In the genomic region with DNA sequence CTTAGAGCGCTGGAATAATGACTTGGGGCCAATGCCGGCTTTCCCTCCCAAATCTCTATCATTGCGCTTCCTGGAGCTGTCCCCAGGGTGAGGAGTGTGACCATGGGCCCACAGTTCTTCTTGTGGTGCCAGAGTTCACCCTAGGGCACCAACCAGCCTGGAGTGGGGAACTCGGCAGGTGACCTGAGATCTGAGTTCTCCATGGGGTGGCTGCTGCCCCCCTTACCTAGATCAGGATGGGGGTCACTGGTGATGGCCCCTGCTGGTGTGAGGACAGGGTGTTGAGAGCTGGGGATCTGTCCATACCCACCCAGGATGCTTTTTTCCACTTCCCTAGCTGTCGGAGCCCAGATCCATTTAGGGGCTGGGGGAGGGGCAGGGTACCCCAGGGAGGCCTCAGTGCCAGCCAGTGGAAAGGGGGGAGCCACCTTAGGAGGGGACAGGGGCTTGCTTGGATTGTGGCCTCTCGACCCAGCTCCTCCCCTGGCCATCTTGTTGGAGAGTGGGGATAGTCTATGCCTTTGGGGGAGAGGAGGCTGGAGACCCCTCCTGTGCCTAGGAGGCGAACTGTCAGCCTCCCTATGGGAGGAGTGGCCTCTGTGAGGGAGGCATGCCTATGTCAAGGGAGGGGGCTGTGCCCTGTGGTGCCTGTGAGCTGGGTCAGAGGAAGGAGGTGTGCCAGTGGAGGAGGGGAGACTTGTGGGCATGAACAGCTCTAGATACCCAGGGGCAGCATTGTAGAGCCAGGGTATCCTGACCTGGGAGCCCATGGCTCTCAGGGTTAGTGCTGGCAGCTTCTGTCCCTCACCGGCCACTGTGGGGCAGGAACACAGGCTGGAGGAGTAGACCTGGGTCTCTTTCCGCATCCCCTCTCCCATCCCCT, we compare ENCODE assay signal across 9 cellular contexts. TPM values are rescaled to one million over a fixed set of nuclear protein-coding genes. Genes with fewer than 3 reads are reported as not detected.
DNase-seq lines count a peak whose midpoint lies in the region; ATAC-seq and TF ChIP-seq lines count a peak whose summit lies in the region.
"Had no signal": no experiment of that assay in that cellular context is flagged by ENCODE, and none has a peak within 500 bp of the region (broad histone marks: within the 10 kb centered on the region; RNA-seq: fewer than 3 reads in every experiment).

No MANE protein-coding gene starts in this region.

- H3K36me3 ChIP-seq in skeletal muscle tissue (ENCODE audit: control insufficient read depth in 3 of 3, insufficient read depth in 3 of 3, low read length in 3 of 3) (no peaks in the 10 kb centered on the region), esophagus muscularis mucosa (no peaks in the 10 kb centered on the region)

- H3K27me3 Mint-ChIP-seq in activated CD8-positive, alpha-beta T cell treated with anti-CD3 and anti-CD28 coated beads for 36 hours, result peaks cover 41% of the 10 kb centered on the region
- H3K27me3 Mint-ChIP-seq in activated CD8-positive, alpha-beta T cell treated with anti-CD3 and anti-CD28 coated beads, Interleukin-2, amount 10 ng/mL, durations not matched to agents 7 days and 5 days (ENCODE audit: low read depth), result peaks cover 59% of the 10 kb centered on the region

- H3K27ac ChIP-seq in skeletal muscle tissue (ENCODE audit: low read depth, low read length) (no peak overlapping the region), esophagus muscularis mucosa (replicated peaks in 1 of 4) (peak overlapping the region in 1 of 4 donors; percentile 60)

- H3K27ac Mint-ChIP-seq in activated CD8-positive, alpha-beta T cell treated with anti-CD3 and anti-CD28 coated beads for 36 hours, result no peak overlapping the region
- H3K27ac Mint-ChIP-seq in activated CD8-positive, alpha-beta T cell treated with anti-CD3 and anti-CD28 coated beads, Interleukin-2, amount 10 ng/mL, durations not matched to agents 7 days and 5 days, result no peak overlapping the region

- WGBS in esophagus muscularis mucosa, result 64% methylated on average over 8 of the region's 9 CpGs

- peaks cover 12% of the 10 kb centered on the region for H3K4me1 Mint-ChIP-seq in activated CD8-positive, alpha-beta T cell treated with anti-CD3 and anti-CD28 coated beads for 36 hours (ENCODE audit: low read depth)
- H3K4me1 Mint-ChIP-seq in activated CD8-positive, alpha-beta T cell treated with anti-CD3 and anti-CD28 coated beads, Interleukin-2, amount 10 ng/mL, durations not matched to agents 7 days and 5 days (ENCODE audit: low read depth), result peaks cover 2% of the 10 kb centered on the region

- no peak for ATAC-seq in activated CD8-positive, alpha-beta T cell treated with anti-CD3 and anti-CD28 coated beads for 36 hours
- ATAC-seq in activated CD8-positive, alpha-beta T cell treated with anti-CD3 and anti-CD28 coated beads, Interleukin-2, amount 10 ng/mL, durations not matched to agents 7 days and 5 days, result no peak

- no peak for TF ChIP-seq POLR2A in esophagus muscularis mucosa (IDR thresholded peaks at IDR 0.05; ENCODE audit: low read depth)

- POLR2A ChIA-PET in activated CD8-positive, alpha-beta T cell treated with anti-CD3 and anti-CD28 coated beads for 36 hours (lab: Charles Lee), result interaction anchor here (1.0 kb wide), 1 partner anchor 17 kb away, joined by 6 read pairs; no protein-coding TSS in a partner anchor
- POLR2A ChIA-PET in activated CD8-positive, alpha-beta T cell treated with anti-CD3 and anti-CD28 coated beads, Interleukin-2, amount 10 ng/mL, durations not matched to agents 7 days and 5 days (lab: Charles Lee), result no interaction called here

- no peaks in the 10 kb centered on the region for H3K9me3 Mint-ChIP-seq in activated CD8-positive, alpha-beta T cell treated with anti-CD3 and anti-CD28 coated beads for 36 hours
- no peaks in the 10 kb centered on the region for H3K9me3 Mint-ChIP-seq in activated CD8-positive, alpha-beta T cell treated with anti-CD3 and anti-CD28 coated beads, Interleukin-2, amount 10 ng/mL, durations not matched to agents 7 days and 5 days (ENCODE audit: insufficient read depth)

- H3K4me3 Mint-ChIP-seq in activated CD8-positive, alpha-beta T cell treated with anti-CD3 and anti-CD28 coated beads for 36 hours, result peak overlapping the region; percentile 31
- H3K4me3 Mint-ChIP-seq in activated CD8-positive, alpha-beta T cell treated with anti-CD3 and anti-CD28 coated beads, Interleukin-2, amount 10 ng/mL, durations not matched to agents 7 days and 5 days, result no peak overlapping the region

- H3K4me3 ChIP-seq in skeletal muscle tissue (ENCODE audit: low read length in 3 of 3) (peak overlapping the region; percentile 30 to 73 (median 71)), esophagus muscularis mucosa (peak overlapping the region in 1 of 4 donors; percentile 65)

- DNase-seq in activated CD8-positive, alpha-beta T cell treated with anti-CD3 and anti-CD28 coated beads for 36 hours, result no peak
- DNase-seq in activated CD8-positive, alpha-beta T cell treated with anti-CD3 and anti-CD28 coated beads, Interleukin-2, amount 10 ng/mL, durations not matched to agents 7 days and 5 days, result no peak
- peak; percentile 36 for DNase-seq in NCI-H1105 (lab: John Stamatoyannopoulos, UW)
- peak; percentile 4 for DNase-seq in hepatic stellate cell (ENCODE audit: low spot score)
- DNase-seq in SW 1271 (lab: John Stamatoyannopoulos, UW), result no peak
- no peak for DNase-seq in esophagus muscularis mucosa (ENCODE audit: extremely low spot score)
- DNase-seq in globus pallidus (ENCODE audit: low spot score), result no peak

- H3K9ac ChIP-seq in skeletal muscle tissue (ENCODE audit: low read depth in 1 of 3, low read length in 3 of 3), result peak overlapping the region in 2 of 3 donors; percentile 53 to 77

- H3K9me3 ChIP-seq in skeletal muscle tissue (ENCODE audit: control insufficient read depth in 3 of 3, low read length in 3 of 3) (no peaks in the 10 kb centered on the region), esophagus muscularis mucosa (peaks cover 0 to 3% (median 0%) of the 10 kb centered on the region in 4 donors)

- H3K36me3 Mint-ChIP-seq in activated CD8-positive, alpha-beta T cell treated with anti-CD3 and anti-CD28 coated beads for 36 hours (ENCODE audit: low read depth), result no peaks in the 10 kb centered on the region
- no peaks in the 10 kb centered on the region for H3K36me3 Mint-ChIP-seq in activated CD8-positive, alpha-beta T cell treated with anti-CD3 and anti-CD28 coated beads, Interleukin-2, amount 10 ng/mL, durations not matched to agents 7 days and 5 days (ENCODE audit: low read depth)

- H3K4me1 ChIP-seq in skeletal muscle tissue (ENCODE audit: control insufficient read depth in 3 of 3, insufficient read depth in 3 of 3, low read length in 3 of 3), result peaks cover 59 to 75% (median 70%) of the 10 kb centered on the region in 3 donors
- peaks cover 51 to 72% (median 64%) of the 10 kb centered on the region in 4 donors for H3K4me1 ChIP-seq in esophagus muscularis mucosa

- no peak for TF ChIP-seq EP300 in esophagus muscularis mucosa (IDR thresholded peaks at IDR 0.05)

- no peak for TF ChIP-seq CTCF in activated CD8-positive, alpha-beta T cell treated with anti-CD3 and anti-CD28 coated beads for 36 hours (IDR thresholded peaks at IDR 0.05)
- no peak for TF ChIP-seq CTCF in esophagus muscularis mucosa (IDR thresholded peaks at IDR 0.05)

- H3K27me3 ChIP-seq in skeletal muscle tissue (ENCODE audit: control insufficient read depth in 3 of 3, insufficient read depth in 3 of 3, low read length in 3 of 3), result no peaks in the 10 kb centered on the region
- peaks cover 0 to 21% (median 2%) of the 10 kb centered on the region in 4 donors for H3K27me3 ChIP-seq in esophagus muscularis mucosa

- intact Hi-C loops in activated CD8-positive, alpha-beta T cell treated with anti-CD3 and anti-CD28 coated beads for 36 hours (cut with micrococcal nuclease), result no loop called here
- intact Hi-C loops in esophagus muscularis mucosa (cut with DNase I), result no loop called here

- CTCF ChIA-PET in activated CD8-positive, alpha-beta T cell treated with anti-CD3 and anti-CD28 coated beads for 36 hours (lab: Charles Lee), result interaction anchor here (1.1 to 1.8 kb wide), 3 partner anchors 8 to 55 kb away, joined by 3 to 6 read pairs (median 3); no protein-coding TSS in a partner anchor
- CTCF ChIA-PET in activated CD8-positive, alpha-beta T cell treated with anti-CD3 and anti-CD28 coated beads, Interleukin-2, amount 10 ng/mL, durations not matched to agents 7 days and 5 days (lab: Charles Lee), result no interaction called here

RNA-seq across cellular contexts. Expression of a gene that starts 1.8 kb away (rescaled TPM):
- total RNA-seq in activated CD8-positive, alpha-beta T cell treated with anti-CD3 and anti-CD28 coated beads for 36 hours, result under 1 TPM; 0.49 to 0.68 TPM
- total RNA-seq in activated CD8-positive, alpha-beta T cell treated with anti-CD3 and anti-CD28 coated beads, Interleukin-2, amount 10 ng/mL, durations not matched to agents 7 days and 5 days, result under 1 TPM; 0.24 to 0.31 TPM
- total RNA-seq in skeletal muscle tissue, result 2.6 TPM
- total RNA-seq in esophagus muscularis mucosa, result 1 to 10 TPM in 1 of 4 donors, under 1 TPM in 3; 0.33 to 1.3 (median 0.53) TPM
- total RNA-seq: subcutaneous adipose tissue had no signal

Comparison
In these comparisons a context has a peak if more than half of its experiments do, and no peak if none do; other contexts are left out.
1. DNase-seq: peak in NCI-H1105 (single experiment) and hepatic stellate cell (single experiment); none in activated CD8-positive, alpha-beta T cell treated with anti-CD3 and anti-CD28 coated beads for 36 hours (single experiment), activated CD8-positive, alpha-beta T cell treated with anti-CD3 and anti-CD28 coated beads, Interleukin-2, amount 10 ng/mL, durations not matched to agents 7 days and 5 days (single experiment), SW 1271 (0 of 2), esophagus muscularis mucosa (single experiment) and globus pallidus (single experiment).